ENCODE assay signal across 1 cellular context in genomic region chr13:71674776-71675352, GRCh38.
TF ChIP-seq lines count a peak whose summit lies in the region.

No MANE protein-coding gene starts in this region.

TF ChIP-seq in SK-N-SH, 30 proteins besides CTCF, POLR2A, EP300 and RAD21 (continued from another document):
- TF ChIP-seq ZBTB33 (IDR thresholded peaks at IDR 0.05; ENCODE audit: borderline replicate concordance, low read depth) (no peak), FOXJ3 (CRISPR knock-in tag; IDR thresholded peaks at IDR 0.05) (no peak), SMC3 (IDR thresholded peaks at IDR 0.05; ENCODE audit: low read depth, low read length) (no peak), TEAD4 (IDR thresholded peaks at IDR 0.05; ENCODE audit: borderline replicate concordance, insufficient read depth) (no peak), REST (IDR thresholded peaks at IDR 0.05; ENCODE audit: low read depth, low read length) (no peak), PBX3 (IDR thresholded peaks at IDR 0.05) (no peak), RFX5 (IDR thresholded peaks at IDR 0.05; ENCODE audit: low read length) (no peak), TAF1 (IDR thresholded peaks at IDR 0.05; ENCODE audit: borderline replicate concordance, low read depth, low read length) (no peak)
